In genomic region chr2:41836944-41837343, GRCh38 we compare ENCODE assay signal across 10 cellular contexts.
A peak's percentile ranks its signal among the peaks of the same experiment; 100 is the strongest.
DNase-seq lines count a peak whose midpoint lies in the region; ATAC-seq and TF ChIP-seq lines count a peak whose summit lies in the region.
"Had no signal": no experiment of that assay in that cellular context is flagged by ENCODE, and none has a peak within 500 bp of the region (broad histone marks: within the 10 kb centered on the region; RNA-seq: fewer than 3 reads in every experiment).

No MANE protein-coding gene starts in this region.

- in situ Hi-C loops in SK-MEL-5 (cut with HindIII; ENCODE audit: low pct_unique_long_range_greater_than_20kb, low sequenced_read_pairs): no loop called here

- ATAC-seq in heart left ventricle: no peak
- no peak for ATAC-seq in Right ventricle myocardium inferior
- no peak for ATAC-seq in left lobe of liver
- ATAC-seq: CD8-positive, alpha-beta T cell had no signal

- no peak overlapping the region for H3K27ac ChIP-seq in heart left ventricle
- H3K27ac ChIP-seq in testis: no peak overlapping the region
- no peak overlapping the region for H3K27ac ChIP-seq in adrenal gland

- H3K4me3 ChIP-seq in heart left ventricle: no peak overlapping the region
- no peak overlapping the region for H3K4me3 ChIP-seq in epithelial cell of esophagus (ENCODE audit: low read length)
- no peak overlapping the region for H3K4me3 ChIP-seq in testis
- H3K4me3 ChIP-seq in adrenal gland: no peak overlapping the region

- intact Hi-C loops in heart left ventricle (cut with DNase I): no loop called here
- intact Hi-C loops in Right ventricle myocardium inferior (cut with DNase I): no loop called here
- intact Hi-C loops in testis (cut with DNase I; ENCODE audit: low total_unique reads): no loop called here
- intact Hi-C loops in adrenal gland (cut with DNase I): no loop called here

- H3K9me3 ChIP-seq in heart left ventricle (no peaks in the 10 kb centered on the region), testis (no peaks in the 10 kb centered on the region), adrenal gland (replicated peaks in 1 of 3) (no peaks in the 10 kb centered on the region)

- DNase-seq in heart left ventricle (peak in 3 of 5 donors; percentile 16 to 27 (median 26)), Right ventricle myocardium inferior (ENCODE audit: missing footprints) (no peak), SK-MEL-5 (ENCODE audit: low read depth, low spot score) (peak; percentile 54), epithelial cell of esophagus (ENCODE audit: low read depth) (peak; percentile 65), testis (peak; percentile 51), adrenal gland (no peak), cortex of kidney (lab: John Stamatoyannopoulos, UW) (no peak), left lobe of liver (ENCODE audit: low spot score) (no peak)
- DNase-seq: stimulated activated CD4-positive, alpha-beta T cell treated with anti-CD3 and anti-CD28 coated beads, Interleukin-4, amount 100 ng/mL, for 24 hours had no signal

- peaks cover 0 to 13% (median 3%) of the 10 kb centered on the region in 12 donors for H3K4me1 ChIP-seq in heart left ventricle
- peaks cover 4% of the 10 kb centered on the region for H3K4me1 ChIP-seq in testis
- H3K4me1 ChIP-seq in adrenal gland (replicated peaks in 1 of 2): peaks cover 4 to 6% of the 10 kb centered on the region in 2 donors

- 5 to 19% (median 15%) methylated on average over 3 to 4 of the region's 4 CpGs for WGBS in heart left ventricle, 4 donors
- WGBS in testis, 2 donors: 26 to 45% methylated on average over 4 of the region's 4 CpGs
- 30 to 34% (median 32%) methylated on average over 4 of the region's 4 CpGs for whole genome bisulfite sequencing in adrenal gland, 4 donors

- peaks cover 0 to 7% (median 0%) of the 10 kb centered on the region in 9 donors for H3K27me3 ChIP-seq in heart left ventricle
- no peaks in the 10 kb centered on the region for H3K27me3 ChIP-seq in testis
- no peaks in the 10 kb centered on the region for H3K27me3 ChIP-seq in adrenal gland

- H3K36me3 ChIP-seq in heart left ventricle: no peaks in the 10 kb centered on the region
- H3K36me3 ChIP-seq in testis (ENCODE audit: low read depth, missing control alignments): no peaks in the 10 kb centered on the region
- no peaks in the 10 kb centered on the region for H3K36me3 ChIP-seq in adrenal gland (replicated peaks in 1 of 2)

- TF ChIP-seq POLR2A in heart left ventricle (IDR thresholded peaks at IDR 0.05) (no peak), testis (IDR thresholded peaks at IDR 0.05) (no peak), adrenal gland (IDR thresholded peaks at IDR 0.05) (no peak)

- TF ChIP-seq CTCF in heart left ventricle (IDR thresholded peaks at IDR 0.05) (no peak), epithelial cell of esophagus (IDR thresholded peaks at IDR 0.05; ENCODE audit: insufficient read depth, low read depth, low read length, missing control alignments) (no peak), testis (IDR thresholded peaks at IDR 0.05) (no peak), adrenal gland (IDR thresholded peaks at IDR 0.05) (no peak)

Comparison
In these comparisons a context has a peak if more than half of its experiments do, and no peak if none do; other contexts are left out.
1. DNase-seq: peak in heart left ventricle (3 of 5), SK-MEL-5 (single experiment), epithelial cell of esophagus (single experiment) and testis (single experiment); none in Right ventricle myocardium inferior (single experiment), adrenal gland (0 of 7), cortex of kidney (single experiment) and left lobe of liver (single experiment).